In genomic region chr2:23926289-23926749, GRCh38 we compare ENCODE assay signal across 8 cellular contexts. TPM values are rescaled to one million over a fixed set of nuclear protein-coding genes. Genes with fewer than 3 reads are reported as not detected.
DNase-seq lines count a peak whose midpoint lies in the region; ATAC-seq and TF ChIP-seq lines count a peak whose summit lies in the region.

No MANE protein-coding gene starts in this region.

- H3K27me3 ChIP-seq in DOHH2 (ENCODE audit: control insufficient read depth, low read length): no peaks in the 10 kb centered on the region
- no peaks in the 10 kb centered on the region for H3K27me3 ChIP-seq in HL-60 (ENCODE audit: insufficient read depth, poor library complexity, severe bottlenecking)
- no peaks in the 10 kb centered on the region for H3K27me3 ChIP-seq in muscle layer of duodenum (ENCODE audit: low read depth, low read length)
- H3K27me3 ChIP-seq in upper lobe of right lung: no peaks in the 10 kb centered on the region

- peak overlapping the region; percentile 89 for H3K4me2 ChIP-seq in DOHH2 (ENCODE audit: low read length)

- TF ChIP-seq CTCF in DOHH2 (IDR thresholded peaks at IDR 0.05; ENCODE audit: low read depth, low read length, poor library complexity, severe bottlenecking) (no peak), HL-60 (IDR thresholded peaks at IDR 0.05; ENCODE audit: insufficient read depth, low read length) (no peak), epithelial cell of esophagus (IDR thresholded peaks at IDR 0.05; ENCODE audit: insufficient read depth, low read depth, low read length, missing control alignments) (no peak), upper lobe of right lung (IDR thresholded peaks at IDR 0.05) (no peak)

- peaks cover 5% of the 10 kb centered on the region; the same call in 1 of the 2 replicates for H4K20me1 ChIP-seq in DOHH2 (ENCODE audit: control insufficient read depth, insufficient read depth, low read depth, low read length)

- H3K27ac ChIP-seq in DOHH2 (ENCODE audit: low read depth, low read length) (peak overlapping the region; percentile 82), HL-60 (replicated peaks) (peak overlapping the region; percentile 98), muscle layer of duodenum (ENCODE audit: low read length) (peak overlapping the region; percentile 98), upper lobe of right lung (peak overlapping the region; percentile 94)

- H3K9me3 ChIP-seq in DOHH2 (ENCODE audit: control insufficient read depth, insufficient read depth, low read length) (no peaks in the 10 kb centered on the region), muscle layer of duodenum (ENCODE audit: control insufficient read depth in 1 of 2, low read length in 2 of 2) (no peaks in the 10 kb centered on the region), upper lobe of right lung (no peaks in the 10 kb centered on the region)

- H3K4me1 ChIP-seq in DOHH2 (ENCODE audit: control insufficient read depth, low read length) (peaks cover 57% of the 10 kb centered on the region), muscle layer of duodenum (ENCODE audit: control insufficient read depth in 1 of 2, insufficient read depth in 2 of 2, low read length in 2 of 2) (peaks cover 7 to 20% of the 10 kb centered on the region in 2 donors), upper lobe of right lung (peaks cover 17% of the 10 kb centered on the region)

- peak overlapping the region; percentile 97 for H3K4me3 ChIP-seq in DOHH2 (ENCODE audit: low read length)
- H3K4me3 ChIP-seq in HL-60 (replicated peaks; ENCODE audit: insufficient read depth, low read length): peak overlapping the region; percentile 76
- H3K4me3 ChIP-seq in epithelial cell of esophagus (ENCODE audit: low read length): peak overlapping the region; percentile 97
- H3K4me3 ChIP-seq in muscle layer of duodenum (ENCODE audit: low read depth in 1 of 2, low read length in 2 of 2): peak overlapping the region; percentile 79 to 95
- peak overlapping the region; percentile 92 for H3K4me3 ChIP-seq in upper lobe of right lung

- DNase-seq in HL-60 (ENCODE audit: low read depth in 1 of 2, low spot score in 1 of 2) (peak in 1 of 2 experiments; percentile 38), epithelial cell of esophagus (ENCODE audit: low read depth) (peak; percentile 29), upper lobe of right lung (no peak), NCI-H1930 (lab: John Stamatoyannopoulos, UW) (no peak)
- DNase-seq in activated CD4-positive, alpha-beta T cell treated with anti-CD3 and anti-CD28 coated beads for 48 hours: peak; percentile 51

- H3F3A ChIP-seq in DOHH2 (ENCODE audit: control insufficient read depth, insufficient read depth): 0 out of 2 replicates have a peak, but pooled peaks cover 2% of the 10 kb centered on the region

- intact Hi-C loops in upper lobe of right lung (cut with DNase I): no loop called here

- ATAC-seq in GM21367 (IDR thresholded peaks at IDR 0.05; ENCODE audit: unreplicated experiment) (peak; percentile 24), upper lobe of right lung (peak; percentile 45)

- no peaks in the 10 kb centered on the region for H3K9me2 ChIP-seq in DOHH2 (replicated peaks; ENCODE audit: control insufficient read depth, low read length)

- H3K36me3 ChIP-seq in DOHH2 (ENCODE audit: control insufficient read depth, low read length) (peaks cover 7% of the 10 kb centered on the region), muscle layer of duodenum (ENCODE audit: control insufficient read depth in 1 of 2, insufficient read depth in 2 of 2, low read length in 2 of 2) (peaks cover 0 to 18% of the 10 kb centered on the region in 2 donors), upper lobe of right lung (no peaks in the 10 kb centered on the region)

- peaks cover 70% of the 10 kb centered on the region for H3K79me2 ChIP-seq in DOHH2 (ENCODE audit: control insufficient read depth, low read length)

RNA-seq across cellular contexts. Expression of gene ATAD2B, which starts 0.6 kb away (rescaled TPM):
- total RNA-seq in upper lobe of right lung: 24.0 TPM

RNA-seq across cellular contexts. Expression of gene UBXN2A, which starts 13.9 kb away (rescaled TPM):
- 12.7 TPM for total RNA-seq in upper lobe of right lung

Comparison
In these comparisons a context has a peak if more than half of its experiments do, and no peak if none do; other contexts are left out.
1. DNase-seq: peak in activated CD4-positive, alpha-beta T cell treated with anti-CD3 and anti-CD28 coated beads for 48 hours (single experiment) and epithelial cell of esophagus (single experiment); none in upper lobe of right lung (single experiment) and NCI-H1930 (0 of 2).
2. Peak in every context shown above with its lines, with median percentiles within 50 percentile points of each other: H3K27ac ChIP-seq and H3K4me3 ChIP-seq.